8 cellular contexts compared by ENCODE assay signal in the genomic region with DNA sequence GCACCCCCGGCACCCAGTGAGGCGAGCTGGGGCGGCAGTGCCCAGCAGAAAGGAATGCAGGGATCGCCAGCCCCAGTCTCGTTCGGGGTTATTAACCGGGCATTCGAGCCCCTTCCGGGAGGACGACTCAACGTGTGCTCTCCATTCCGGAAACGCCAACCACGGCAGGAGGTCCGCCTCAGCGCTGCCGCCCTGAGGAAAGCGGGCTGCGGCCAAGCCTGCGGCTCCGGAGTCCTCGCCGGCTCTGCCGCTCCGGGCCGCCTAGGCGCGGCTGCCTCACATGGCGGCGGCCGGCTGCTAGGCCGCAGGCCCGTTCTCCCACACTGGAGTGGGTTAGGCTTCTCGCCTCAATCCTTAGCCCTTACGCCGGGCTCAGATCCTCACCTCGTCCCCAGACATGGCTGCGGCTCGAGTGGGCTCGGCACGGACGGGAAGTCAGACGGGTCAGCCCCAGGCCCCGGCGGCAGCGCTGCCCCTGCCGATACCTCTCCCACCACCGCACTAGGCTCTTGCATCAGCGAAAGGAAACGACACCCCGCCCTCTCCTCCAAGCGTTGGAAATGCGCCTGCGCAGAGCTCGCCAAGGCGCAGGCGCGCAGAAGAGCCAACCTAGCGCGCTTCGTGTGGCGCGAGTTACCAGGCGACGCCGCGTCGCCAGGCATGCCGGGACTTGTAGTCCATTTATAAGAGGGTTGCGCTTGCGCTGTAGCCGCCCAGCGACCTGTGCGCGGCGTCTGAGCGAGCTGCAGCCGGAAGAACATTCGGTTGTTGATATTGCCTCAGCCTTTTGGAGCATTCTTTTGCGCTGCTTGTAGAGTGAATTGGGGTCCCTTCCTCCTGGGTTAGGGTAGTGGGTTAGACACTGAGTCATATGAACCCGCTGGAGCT. TPM values are rescaled to one million over a fixed set of nuclear protein-coding genes. Genes with fewer than 3 reads are reported as not detected.
A peak's percentile ranks its signal among the peaks of the same experiment; 100 is the strongest.
DNase-seq lines count a peak whose midpoint lies in the region; ATAC-seq and TF ChIP-seq lines count a peak whose summit lies in the region.

A gene with protein sequence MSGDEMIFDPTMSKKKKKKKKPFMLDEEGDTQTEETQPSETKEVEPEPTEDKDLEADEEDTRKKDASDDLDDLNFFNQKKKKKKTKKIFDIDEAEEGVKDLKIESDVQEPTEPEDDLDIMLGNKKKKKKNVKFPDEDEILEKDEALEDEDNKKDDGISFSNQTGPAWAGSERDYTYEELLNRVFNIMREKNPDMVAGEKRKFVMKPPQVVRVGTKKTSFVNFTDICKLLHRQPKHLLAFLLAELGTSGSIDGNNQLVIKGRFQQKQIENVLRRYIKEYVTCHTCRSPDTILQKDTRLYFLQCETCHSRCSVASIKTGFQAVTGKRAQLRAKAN (minus strand): TSS at position 532 of the 888 bp plus-strand sequence. CDS start 133 bp downstream, at position 399.

- 0 to 1% methylated on average over 46 to 64 of the region's 81 CpGs for whole genome bisulfite sequencing in tibial nerve, 2 donors

- H3K9ac ChIP-seq in adipocyte (ENCODE audit: low read length) (peak within 1 kb of the TSS; percentile 98), parathyroid adenoma (peak within 1 kb of the TSS; percentile 92)

- DNase-seq in NCI-H1436 (lab: John Stamatoyannopoulos, UW), result peak; percentile 97
- peak; percentile 93 for DNase-seq in T follicular helper cell (ENCODE audit: low read depth)
- DNase-seq in adipocyte (ENCODE audit: low read depth), result peak; percentile 99
- DNase-seq in cardiac muscle cell (ENCODE audit: low read depth in 1 of 2, low spot score in 1 of 2), result peak; percentile 99
- DNase-seq in tibial nerve (ENCODE audit: low spot score in 2 of 2), result peak; percentile 87 to 89

- no peak for TF ChIP-seq CTCF in GM12875 (IDR thresholded peaks at IDR 0.05; ENCODE audit: borderline replicate concordance, insufficient read depth, low read depth, low read length)
- TF ChIP-seq CTCF in cardiac muscle cell (IDR thresholded peaks at IDR 0.05; ENCODE audit: low read depth, low read length), result no peak
- peak; percentile 4 for TF ChIP-seq CTCF in parathyroid adenoma (IDR thresholded peaks at IDR 0.05)
- peak in 2 of 5 experiments; percentile 38 to 54 for TF ChIP-seq CTCF in tibial nerve (IDR thresholded peaks at IDR 0.05)

- TF ChIP-seq POLR2A in tibial nerve (IDR thresholded peaks at IDR 0.05), result peak; percentile 93 to 98

- peak; percentile 95 for ATAC-seq in HG02798 (IDR thresholded peaks at IDR 0.05; ENCODE audit: poor library complexity, unreplicated experiment)

- H3K4me2 ChIP-seq in parathyroid adenoma (ENCODE audit: low read length), result peak within 1 kb of the TSS; percentile 76

- H3K27me3 ChIP-seq in adipocyte (replicated peaks; ENCODE audit: control insufficient read depth, insufficient read depth, low read length), result no peaks in the 10 kb centered on the region
- H3K27me3 ChIP-seq in cardiac muscle cell, result no peaks in the 10 kb centered on the region
- H3K27me3 ChIP-seq in parathyroid adenoma (ENCODE audit: control insufficient read depth, insufficient read depth, low read length), result no peaks in the 10 kb centered on the region
- no peaks in the 10 kb centered on the region for H3K27me3 ChIP-seq in tibial nerve

- peak; percentile 97 to 98 for TF ChIP-seq EP300 in tibial nerve (IDR thresholded peaks at IDR 0.05)

- peaks cover 18% of the 10 kb centered on the region for H3K36me3 ChIP-seq in adipocyte (ENCODE audit: control insufficient read depth, insufficient read depth, low read length, severe bottlenecking)
- no peaks in the 10 kb centered on the region for H3K36me3 ChIP-seq in cardiac muscle cell
- no peaks in the 10 kb centered on the region for H3K36me3 ChIP-seq in parathyroid adenoma (ENCODE audit: control insufficient read depth, insufficient read depth, low read length)
- H3K36me3 ChIP-seq in tibial nerve, result peaks cover 0 to 12% (median 0%) of the 10 kb centered on the region in 3 donors

- H3K4me1 ChIP-seq in adipocyte (ENCODE audit: control insufficient read depth, insufficient read depth, low read length) (peaks cover 37% of the 10 kb centered on the region), cardiac muscle cell (ENCODE audit: low read depth) (peaks cover 6% of the 10 kb centered on the region), parathyroid adenoma (peaks cover 12% of the 10 kb centered on the region), tibial nerve (peaks cover 0 to 43% (median 17%) of the 10 kb centered on the region in 4 donors)

- H3K4me3 ChIP-seq in GM12875 (ENCODE audit: low read depth, low read length) (peak within 1 kb of the TSS; percentile 84), adipocyte (ENCODE audit: low read length) (peak within 1 kb of the TSS; percentile 99), cardiac muscle cell (peak within 1 kb of the TSS; percentile 61), parathyroid adenoma (ENCODE audit: low read depth, low read length) (peak within 1 kb of the TSS; percentile 92), tibial nerve (peak within 1 kb of the TSS; percentile 77 to 95 (median 92))

- H3K27ac ChIP-seq in cardiac muscle cell, result peak within 1 kb of the TSS; percentile 97
- peak within 1 kb of the TSS; percentile 94 for H3K27ac ChIP-seq in parathyroid adenoma
- H3K27ac ChIP-seq in tibial nerve, result peak within 1 kb of the TSS; percentile 87 to 98 (median 98)

- H3K9me3 ChIP-seq in adipocyte (ENCODE audit: control insufficient read depth, low read length) (no peaks in the 10 kb centered on the region), cardiac muscle cell (ENCODE audit: low read depth) (no peaks in the 10 kb centered on the region), parathyroid adenoma (ENCODE audit: control insufficient read depth, low read length) (no peaks in the 10 kb centered on the region), tibial nerve (no peaks in the 10 kb centered on the region)

- peak within 1 kb of the TSS; percentile 99 for H2AFZ ChIP-seq in parathyroid adenoma

- peaks cover 36% of the 10 kb centered on the region for H3K79me2 ChIP-seq in parathyroid adenoma

RNA-seq across cellular contexts. Expression of the gene that starts here (rescaled TPM):
- total RNA-seq in cardiac muscle cell, result 36.9 and 42.6 TPM in 2 replicates
- polyA plus RNA-seq in cardiac muscle cell, result 30.9 and 43.4 TPM in 2 replicates
- 10 to 100 TPM; 32.8 to 43.1 (median 41.0) TPM for total RNA-seq in tibial nerve

Comparison
In these comparisons a context has a peak if more than half of its experiments do, and no peak if none do; other contexts are left out.
1. Peak in every context shown above with its lines: DNase-seq, ATAC-seq, H3K4me3 ChIP-seq and H3K27ac ChIP-seq.